11 cellular contexts compared by ENCODE assay signal in the genomic region with DNA sequence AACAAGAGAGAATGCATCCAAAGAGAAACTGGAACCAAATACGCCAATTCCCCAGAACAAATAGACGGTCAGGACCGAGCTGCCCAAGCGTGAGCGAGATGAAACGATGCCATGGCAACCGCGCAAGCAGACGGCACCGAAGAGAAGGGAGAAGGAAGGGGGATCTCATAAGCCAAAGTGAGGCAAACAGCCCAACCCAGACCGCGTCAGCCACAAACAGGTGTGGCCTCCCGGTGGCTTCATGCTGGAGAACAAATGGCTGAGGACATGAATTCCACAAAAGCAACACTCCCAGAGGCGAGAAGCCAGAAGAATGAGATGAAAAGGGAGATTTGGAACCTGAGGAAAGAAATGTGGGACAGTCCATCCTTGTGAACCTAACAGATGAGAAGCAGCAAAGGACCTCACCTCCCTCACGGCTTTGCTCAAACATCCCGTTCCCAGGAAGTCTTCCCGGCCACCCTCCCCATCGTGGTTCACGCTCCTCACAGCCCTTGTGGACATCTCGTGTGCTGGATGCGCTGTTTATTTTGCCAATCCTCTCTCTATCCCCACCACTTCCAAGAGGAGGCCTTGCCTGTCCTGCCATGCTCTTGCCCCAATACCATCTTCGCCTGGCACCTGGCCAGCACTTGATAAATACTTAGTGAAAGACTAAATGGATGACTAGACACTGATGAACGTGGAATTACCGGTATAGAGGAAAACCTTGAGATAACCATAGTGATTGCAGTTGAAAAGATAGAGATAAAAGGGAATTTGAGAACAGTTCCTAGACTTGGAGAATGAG.
DNase-seq lines count a peak whose midpoint lies in the region; ATAC-seq and TF ChIP-seq lines count a peak whose summit lies in the region.
"Had no signal": no experiment of that assay in that cellular context is flagged by ENCODE, and none has a peak within 500 bp of the region (broad histone marks: within the 10 kb centered on the region; RNA-seq: fewer than 3 reads in every experiment).

No MANE protein-coding gene starts in this region.

- TF ChIP-seq CTCF in prostate gland (IDR thresholded peaks at IDR 0.05), result no peak

- intact Hi-C loops in activated naive CD4-positive, alpha-beta T cell treated with anti-CD3 and anti-CD28 coated beads for 36 hours (cut with micrococcal nuclease), result no loop called here
- intact Hi-C loops in prostate gland (cut with DNase I), result no loop called here

- TF ChIP-seq POLR2A in prostate gland (IDR thresholded peaks at IDR 0.05), result no peak

- CTCF ChIA-PET in activated naive CD4-positive, alpha-beta T cell treated with anti-CD3 and anti-CD28 coated beads for 36 hours (lab: Charles Lee), result no interaction called here

- H3K36me3 ChIP-seq in prostate gland, result no peaks in the 10 kb centered on the region
- H3K36me3 ChIP-seq: Peyer's patch had no signal

- H3K9me3 Mint-ChIP-seq in activated naive CD4-positive, alpha-beta T cell treated with anti-CD3 and anti-CD28 coated beads for 36 hours, result no peaks in the 10 kb centered on the region
- H3K9me3 Mint-ChIP-seq in stimulated activated naive CD8-positive, alpha-beta T cell treated with anti-CD3 and anti-CD28 coated beads, Interleukin-15, amount 100 ng/mL, for 72 hours, result no peaks in the 10 kb centered on the region
- H3K9me3 Mint-ChIP-seq: CD4-positive, alpha-beta T cell had no signal

- no peaks in the 10 kb centered on the region for H3K9me3 ChIP-seq in prostate gland
- H3K9me3 ChIP-seq: Peyer's patch had no signal

- 28% methylated on average over 24 of the region's 24 CpGs for WGBS in prostate gland

- H3K4me1 Mint-ChIP-seq in activated naive CD4-positive, alpha-beta T cell treated with anti-CD3 and anti-CD28 coated beads for 36 hours (ENCODE audit: low read depth), result no peaks in the 10 kb centered on the region
- peaks cover 15% of the 10 kb centered on the region for H3K4me1 Mint-ChIP-seq in stimulated activated naive CD8-positive, alpha-beta T cell treated with anti-CD3 and anti-CD28 coated beads, Interleukin-15, amount 100 ng/mL, for 72 hours

- no peaks in the 10 kb centered on the region for H3K36me3 Mint-ChIP-seq in activated naive CD4-positive, alpha-beta T cell treated with anti-CD3 and anti-CD28 coated beads for 36 hours (ENCODE audit: low read depth)
- H3K36me3 Mint-ChIP-seq: activated CD8-positive, alpha-beta memory T cell treated with anti-CD3 and anti-CD28 coated beads, Interleukin-2, amount 10 ng/mL, durations not matched to agents 7 days and 5 days had no signal

- peaks cover 1% of the 10 kb centered on the region for H3K27me3 ChIP-seq in prostate gland (replicated peaks; ENCODE audit: insufficient read depth)
- H3K27me3 ChIP-seq: Peyer's patch had no signal

- H3K4me3 ChIP-seq in prostate gland, result no peak overlapping the region
- H3K4me3 ChIP-seq: Peyer's patch had no signal

- DNase-seq in activated naive CD4-positive, alpha-beta T cell treated with anti-CD3 and anti-CD28 coated beads for 36 hours, result peak; percentile 13
- DNase-seq in activated naive CD4-positive, alpha-beta T cell (lab: John Stamatoyannopoulos, UW), result no peak
- peak; percentile 86 for DNase-seq in NCI-H69 (lab: John Stamatoyannopoulos, UW)
- DNase-seq in stimulated activated naive CD8-positive, alpha-beta T cell treated with anti-CD3 and anti-CD28 coated beads, Interleukin-15, amount 100 ng/mL, for 72 hours, result no peak
- no peak for DNase-seq in prostate gland (ENCODE audit: low spot score)
- no peak for DNase-seq in germinal center (ENCODE audit: low spot score)
- DNase-seq: activated CD8-positive, alpha-beta memory T cell treated with anti-CD3 and anti-CD28 coated beads, Interleukin-2, amount 10 ng/mL, durations not matched to agents 7 days and 5 days; CD4-positive, alpha-beta T cell had no signal

- H3K27ac ChIP-seq in prostate gland, result no peak overlapping the region
- H3K27ac ChIP-seq: Peyer's patch had no signal

- no peak overlapping the region for H3K4me3 Mint-ChIP-seq in activated naive CD4-positive, alpha-beta T cell treated with anti-CD3 and anti-CD28 coated beads for 36 hours
- peak overlapping the region; percentile 1 to 17 for H3K4me3 Mint-ChIP-seq in stimulated activated naive CD8-positive, alpha-beta T cell treated with anti-CD3 and anti-CD28 coated beads, Interleukin-15, amount 100 ng/mL, for 72 hours
- H3K4me3 Mint-ChIP-seq: activated CD8-positive, alpha-beta memory T cell treated with anti-CD3 and anti-CD28 coated beads, Interleukin-2, amount 10 ng/mL, durations not matched to agents 7 days and 5 days; CD4-positive, alpha-beta T cell had no signal

- ATAC-seq in esophagus mucosa (peak; percentile 53), HG03135 (IDR thresholded peaks at IDR 0.05; ENCODE audit: unreplicated experiment) (no peak)
- no peak for ATAC-seq in stimulated activated naive CD8-positive, alpha-beta T cell treated with anti-CD3 and anti-CD28 coated beads, Interleukin-15, amount 100 ng/mL, for 72 hours
- ATAC-seq: activated CD8-positive, alpha-beta memory T cell treated with anti-CD3 and anti-CD28 coated beads, Interleukin-2, amount 10 ng/mL, durations not matched to agents 7 days and 5 days had no signal

- no peaks in the 10 kb centered on the region for H3K4me1 ChIP-seq in prostate gland (replicated peaks)
- H3K4me1 ChIP-seq: Peyer's patch had no signal

- H3K27ac Mint-ChIP-seq in activated naive CD4-positive, alpha-beta T cell treated with anti-CD3 and anti-CD28 coated beads for 36 hours, result no peak overlapping the region
- H3K27ac Mint-ChIP-seq in stimulated activated naive CD8-positive, alpha-beta T cell treated with anti-CD3 and anti-CD28 coated beads, Interleukin-15, amount 100 ng/mL, for 72 hours, result peak overlapping the region in 1 of 2 donors; percentile 53
- H3K27ac Mint-ChIP-seq: activated CD8-positive, alpha-beta memory T cell treated with anti-CD3 and anti-CD28 coated beads, Interleukin-2, amount 10 ng/mL, durations not matched to agents 7 days and 5 days; CD4-positive, alpha-beta T cell had no signal

- peaks cover 32% of the 10 kb centered on the region for H3K27me3 Mint-ChIP-seq in activated naive CD4-positive, alpha-beta T cell treated with anti-CD3 and anti-CD28 coated beads for 36 hours (ENCODE audit: low read depth)
- peaks cover 55% of the 10 kb centered on the region for H3K27me3 Mint-ChIP-seq in stimulated activated naive CD8-positive, alpha-beta T cell treated with anti-CD3 and anti-CD28 coated beads, Interleukin-15, amount 100 ng/mL, for 72 hours

Comparison
In these comparisons a context has a peak if more than half of its experiments do, and no peak if none do; other contexts are left out.
1. DNase-seq: peak in activated naive CD4-positive, alpha-beta T cell treated with anti-CD3 and anti-CD28 coated beads for 36 hours (single experiment) and NCI-H69 (single experiment); none in activated naive CD4-positive, alpha-beta T cell (0 of 4), stimulated activated naive CD8-positive, alpha-beta T cell treated with anti-CD3 and anti-CD28 coated beads, Interleukin-15, amount 100 ng/mL, for 72 hours (0 of 2), prostate gland (single experiment) and germinal center (single experiment).